1 cellular context compared by ENCODE assay signal in genomic region chr3:135965506-135966348, GRCh38.
TF ChIP-seq lines count a peak whose summit lies in the region.

TSS of gene PPP2R3A (plus strand) at chr3:135965728. CDS start at chr3:136001499, 35,771 bp downstream.

TF ChIP-seq in HEK293, 187 proteins besides CTCF, POLR2A, EP300 and RAD21 (continued from another document):
- TF ChIP-seq ZNF18 (tag by site-specific recombination; IDR thresholded peaks at IDR 0.05) = no peak
- TF ChIP-seq ZNF76 (tag by site-specific recombination; IDR thresholded peaks at IDR 0.05; ENCODE audit: borderline replicate concordance, low read depth) = peak; percentile 33; the same call in 1 of the 2 replicates
- no peak for TF ChIP-seq FEZF1 (tag by site-specific recombination; IDR thresholded peaks at IDR 0.05)
- no peak for TF ChIP-seq ZNF26 (tag by site-specific recombination; IDR thresholded peaks at IDR 0.05)
- TF ChIP-seq ZNF19 (tag by site-specific recombination; IDR thresholded peaks at IDR 0.05; ENCODE audit: low read depth) = no peak
- TF ChIP-seq ZFP41 (tag by site-specific recombination; IDR thresholded peaks at IDR 0.05; ENCODE audit: borderline replicate concordance) = no peak
- TF ChIP-seq TSHZ1 (tag by site-specific recombination; IDR thresholded peaks at IDR 0.05; ENCODE audit: borderline replicate concordance) = no peak
- TF ChIP-seq HIC1 (tag by site-specific recombination; IDR thresholded peaks at IDR 0.05) = no peak
- no peak for TF ChIP-seq KLF7 (tag by site-specific recombination; IDR thresholded peaks at IDR 0.05; ENCODE audit: borderline replicate concordance)
- TF ChIP-seq ZNF266 (tag by site-specific recombination; IDR thresholded peaks at IDR 0.05; ENCODE audit: low read depth) = no peak
- TF ChIP-seq ZNF596 (tag by site-specific recombination; IDR thresholded peaks at IDR 0.05) = no peak
- peak; percentile 48; the same call in 1 of the 2 replicates for TF ChIP-seq PBX3 (CRISPR knock-in tag; IDR thresholded peaks at IDR 0.05)
